In genomic region chr19:30180691-30181090, GRCh38 we compare ENCODE assay signal across 27 cellular contexts.
A peak's percentile ranks its signal among the peaks of the same experiment; 100 is the strongest.
DNase-seq lines count a peak whose midpoint lies in the region; TF ChIP-seq lines count a peak whose summit lies in the region.
"Had no signal": no experiment of that assay in that cellular context is flagged by ENCODE, and none has a peak within 500 bp of the region (broad histone marks: within the 10 kb centered on the region; RNA-seq: fewer than 3 reads in every experiment).

No MANE protein-coding gene starts in this region.

- H3K27me3 ChIP-seq in MM.1S (replicated peaks; ENCODE audit: insufficient read depth, low read length): peaks cover 6% of the 10 kb centered on the region; the same call in 1 of the 2 replicates
- H3K27me3 ChIP-seq: BE2C; BLaER1; BLaER1 treated with 17β-estradiol and CSF1 and Interleukin-3, amounts not matched to agents 10 nM and 100 nM had no signal

- H3K9me3 ChIP-seq in HEK293 (ENCODE audit: control insufficient read depth, insufficient read depth, low read depth, low read length): peaks cover 13% of the 10 kb centered on the region
- H3K9me3 ChIP-seq in MM.1S (replicated peaks; ENCODE audit: insufficient read depth, low read length): no peaks in the 10 kb centered on the region; the same call in 1 of the 2 replicates
- H3K9me3 ChIP-seq: BE2C had no signal

- POLR2A ChIA-PET in HEK293 (lab: Yijun Ruan, JAX): no interaction called here

- no peaks in the 10 kb centered on the region for H3K9me2 ChIP-seq in MM.1S (replicated peaks; ENCODE audit: insufficient read depth, low read length)

- no peaks in the 10 kb centered on the region; a peak in 1 of 3 replicates for H3K36me3 ChIP-seq in HEK293 (ENCODE audit: control insufficient read depth in 2 of 2, insufficient read depth in 1 of 2, low read length in 2 of 2)
- H3K36me3 ChIP-seq in MM.1S (replicated peaks; ENCODE audit: insufficient read depth, low read length): no peaks in the 10 kb centered on the region
- H3K36me3 ChIP-seq: BE2C; BLaER1; BLaER1 treated with 17β-estradiol and CSF1 and Interleukin-3, amounts not matched to agents 10 nM and 100 nM had no signal

- H3K9ac ChIP-seq in MM.1S (ENCODE audit: low read length): no peak overlapping the region
- H3K9ac ChIP-seq: BLaER1; BLaER1 treated with 17β-estradiol and CSF1 and Interleukin-3, amounts not matched to agents 10 nM and 100 nM had no signal

- H3K79me2 ChIP-seq in MM.1S (ENCODE audit: low read length): no peaks in the 10 kb centered on the region

- H3K4me3 ChIP-seq in HEK293 (ENCODE audit: low read depth, low read length) (no peak overlapping the region), MM.1S (ENCODE audit: low read length) (no peak overlapping the region)
- H3K4me3 ChIP-seq: A549; BLaER1; BLaER1 treated with 17β-estradiol and CSF1 and Interleukin-3, amounts not matched to agents 10 nM and 100 nM had no signal

- H4K20me1 ChIP-seq in MM.1S (ENCODE audit: insufficient read depth, low read length): no peaks in the 10 kb centered on the region
- H4K20me1 ChIP-seq: BLaER1; BLaER1 treated with 17β-estradiol and CSF1 and Interleukin-3, amounts not matched to agents 10 nM and 100 nM had no signal

- TF ChIP-seq CTCF in HEK293 (tag by site-specific recombination; IDR thresholded peaks at IDR 0.05) (no peak), MM.1S (IDR thresholded peaks at IDR 0.05; ENCODE audit: low read length) (no peak)

- H3F3A ChIP-seq in MM.1S (ENCODE audit: insufficient read depth, low read length): no peaks in the 10 kb centered on the region

- H2AFZ ChIP-seq in MM.1S (ENCODE audit: low read length): no peak overlapping the region

- DNase-seq in MM.1S: no peak
- DNase-seq: 8988T; ACHN; AML-193; BE2C; C1 segment of cervical spinal cord; Caco-2; Calu3; CD4-positive, alpha-beta memory T cell; CD4-positive, alpha-beta T cell; CD4-positive, CD25-positive, alpha-beta regulatory T cell; CD8-positive, alpha-beta memory T cell; CD8-positive, alpha-beta T cell; COR-L47; DMS 273 treated with DMSO at 0.1 percent for 48 hours; DMS153; DMS53; DMS79; DMS79 treated with DMSO at 0.1 percent for 48 hours; DND-41; EL had no signal

- no peak overlapping the region for H3K27ac ChIP-seq in HEK293 (ENCODE audit: extremely low read depth, low read depth, low read length)
- no peak overlapping the region for H3K27ac ChIP-seq in MM.1S (ENCODE audit: low read length)
- H3K27ac ChIP-seq: 22Rv1; A549; BLaER1; BLaER1 treated with 17β-estradiol and CSF1 and Interleukin-3, amounts not matched to agents 10 nM and 100 nM; C4-2B had no signal

- H3K4me2 ChIP-seq in MM.1S (ENCODE audit: low read depth, low read length): no peak overlapping the region
- H3K4me2 ChIP-seq: A549; BLaER1; BLaER1 treated with 17β-estradiol and CSF1 and Interleukin-3, amounts not matched to agents 10 nM and 100 nM had no signal

- H3K4me1 ChIP-seq in HEK293 (ENCODE audit: control insufficient read depth, insufficient read depth, low read length): no peaks in the 10 kb centered on the region
- H3K4me1 ChIP-seq in MM.1S (ENCODE audit: low read length): no peaks in the 10 kb centered on the region
- H3K4me1 ChIP-seq: A549, BE2C, BLaER1, Caco-2 had no signal

- CTCF ChIA-PET in HEK293 (lab: Yijun Ruan, JAX): interaction anchor here (0.6 kb wide), 1 partner anchor 22 kb away, joined by 3 read pairs; no protein-coding TSS in a partner anchor

TF ChIP-seq in HEK293, 187 proteins besides CTCF, POLR2A, EP300 and RAD21:
- TF ChIP-seq ZNF624 (tag by site-specific recombination; IDR thresholded peaks at IDR 0.05) (no peak), ZNF558 (tag by site-specific recombination; IDR thresholded peaks at IDR 0.05) (peak; percentile 97)
